Comparison of ENCODE assay signal across 9 cellular contexts in genomic region chr7:101094791-101095375, GRCh38. TPM values are rescaled to one million over a fixed set of nuclear protein-coding genes. Genes with fewer than 3 reads are reported as not detected.
DNase-seq lines count a peak whose midpoint lies in the region; ATAC-seq and TF ChIP-seq lines count a peak whose summit lies in the region.
"Had no signal": no experiment of that assay in that cellular context is flagged by ENCODE, and none has a peak within 500 bp of the region (broad histone marks: within the 10 kb centered on the region; RNA-seq: fewer than 3 reads in every experiment).

No MANE protein-coding gene starts in this region.

- H3K4me3 Mint-ChIP-seq in MCF 10A (ENCODE audit: unreplicated experiment) = no peak overlapping the region
- H3K4me3 Mint-ChIP-seq: dendritic cell treated with granulocyte-macrophage colony-stimulating factor and Interleukin-4, amounts not matched to agents 40 ng/mL and 50 ng/mL, for 4 days had no signal

- ATAC-seq in mucosa of descending colon = peak; percentile 80
- ATAC-seq in HG03571 (IDR thresholded peaks at IDR 0.05; ENCODE audit: unreplicated experiment) = no peak

- H3K9me3 Mint-ChIP-seq in MCF 10A (ENCODE audit: unreplicated experiment) = no peaks in the 10 kb centered on the region
- H3K9me3 Mint-ChIP-seq: dendritic cell treated with granulocyte-macrophage colony-stimulating factor and Interleukin-4, amounts not matched to agents 40 ng/mL and 50 ng/mL, for 4 days had no signal

- intact Hi-C loops in MCF 10A (cut with micrococcal nuclease) = loop anchor here (1.0 kb wide), 2 partner anchors 43 to 97 kb away; no protein-coding TSS in a partner anchor
- intact Hi-C loops in breast epithelium (cut with DNase I; ENCODE audit: low total_unique reads) = no loop called here
- intact Hi-C loops in mucosa of descending colon (cut with DNase I, micrococcal nuclease) = no loop called here

- no peaks in the 10 kb centered on the region for H3K27me3 ChIP-seq in breast epithelium
- no peaks in the 10 kb centered on the region for H3K27me3 ChIP-seq in Peyer's patch

- no peaks in the 10 kb centered on the region for H3K36me3 ChIP-seq in breast epithelium
- peaks cover 0 to 4% (median 0%) of the 10 kb centered on the region in 3 donors for H3K36me3 ChIP-seq in Peyer's patch
- H3K36me3 ChIP-seq in mucosa of descending colon (ENCODE audit: low read depth) = no peaks in the 10 kb centered on the region

- H3K36me3 Mint-ChIP-seq in MCF 10A (ENCODE audit: insufficient read depth, unreplicated experiment) = peaks cover 17% of the 10 kb centered on the region

- H3K4me1 Mint-ChIP-seq in MCF 10A (ENCODE audit: insufficient read depth, unreplicated experiment) = peaks cover 20% of the 10 kb centered on the region

- peak; percentile 74 for TF ChIP-seq CTCF in MCF 10A (IDR thresholded peaks at IDR 0.05; ENCODE audit: unreplicated experiment)
- peak in 1 of 3 donors; percentile 18 for TF ChIP-seq CTCF in breast epithelium (IDR thresholded peaks at IDR 0.05)
- TF ChIP-seq CTCF in Peyer's patch (IDR thresholded peaks at IDR 0.05) = peak in 5 of 6 experiments; percentile 13 to 55 (median 48)
- peak; percentile 29 for TF ChIP-seq CTCF in mucosa of descending colon (IDR thresholded peaks at IDR 0.05)

- H3K4me3 ChIP-seq in breast epithelium (no peak overlapping the region), Peyer's patch (no peak overlapping the region), mucosa of descending colon (no peak overlapping the region)

- H3K9me3 ChIP-seq in breast epithelium (no peaks in the 10 kb centered on the region), Peyer's patch (no peaks in the 10 kb centered on the region), mucosa of descending colon (no peaks in the 10 kb centered on the region)

- H3K27ac Mint-ChIP-seq in MCF 10A (ENCODE audit: low read depth, unreplicated experiment) = no peak overlapping the region
- H3K27ac Mint-ChIP-seq: dendritic cell treated with granulocyte-macrophage colony-stimulating factor and Interleukin-4, amounts not matched to agents 40 ng/mL and 50 ng/mL, for 4 days had no signal

- CTCF ChIA-PET in MCF 10A (lab: Yijun Ruan, JAX) = interaction anchor here (0.5 to 2.5 kb wide), 10 partner anchors 9 to 1083 kb away, joined by 3 to 7 read pairs (median 3); no protein-coding TSS in a partner anchor

- DNase-seq in MCF 10A (ENCODE audit: unreplicated experiment) = peak; percentile 77
- no peak for DNase-seq in breast epithelium (ENCODE audit: low spot score in 2 of 2)
- DNase-seq in Peyer's patch = peak in 2 of 3 donors; percentile 64 to 70
- peak; percentile 86 for DNase-seq in dermis blood vessel endothelial cell
- peak in 2 of 3 donors; percentile 58 to 72 for DNase-seq in mucosa of descending colon
- DNase-seq in GF-D8 (lab: John Stamatoyannopoulos, UW) = no peak
- no peak for DNase-seq in NCI-H345 (lab: John Stamatoyannopoulos, UW)

- TF ChIP-seq POLR2A in breast epithelium (IDR thresholded peaks at IDR 0.05) = no peak
- no peak for TF ChIP-seq POLR2A in Peyer's patch (IDR thresholded peaks at IDR 0.05)

- no peaks in the 10 kb centered on the region for H3K27me3 Mint-ChIP-seq in MCF 10A (ENCODE audit: insufficient read depth, unreplicated experiment)

- H3K27ac ChIP-seq in breast epithelium (no peak overlapping the region), Peyer's patch (no peak overlapping the region)

- BruUV-seq in MCF 10A (replicated peaks; lab: Mats Ljungman, UMichigan) = no TSS peak

- peaks cover 0 to 1% of the 10 kb centered on the region in 2 donors for H3K4me1 ChIP-seq in breast epithelium
- peaks cover 0 to 26% (median 0%) of the 10 kb centered on the region in 4 donors for H3K4me1 ChIP-seq in Peyer's patch
- H3K4me1 ChIP-seq in mucosa of descending colon (ENCODE audit: low read depth) = no peaks in the 10 kb centered on the region

- POLR2A ChIA-PET in MCF 10A (lab: Yijun Ruan, JAX) = interaction anchor here (0.8 to 3.3 kb wide), 3 partner anchors 10 to 556 kb away, joined by 4 to 23 read pairs (median 4); partner anchors contain the start of genes AGFG2 and TRIM56

RNA-seq across cellular contexts. Expression of gene TRIM56, which starts 9.6 kb away (rescaled TPM):
- total RNA-seq in MCF 10A (2022) (29.6 and 36.8 TPM in 2 replicates), breast epithelium (10 to 100 TPM; 14.1 to 21.6 (median 19.9) TPM), Peyer's patch (10 to 100 TPM; 19.4 to 43.7 (median 38.3) TPM), dermis blood vessel endothelial cell (19.6 and 28.0 TPM in 2 replicates), mucosa of descending colon (10 to 100 TPM; 47.9 to 55.3 (median 53.9) TPM)

RNA-seq across cellular contexts. Expression of gene SERPINE1, which starts 32.0 kb away (rescaled TPM):
- total RNA-seq in MCF 10A (2022) (56.7 and 80.6 TPM in 2 replicates), breast epithelium (10 to 100 TPM in 1 of 3 donors, 1 to 10 TPM in 2; 6.2 to 24.3 (median 7.4) TPM), Peyer's patch (1 to 10 TPM; 2.4 to 8.3 (median 3.3) TPM), dermis blood vessel endothelial cell (289 and 399 TPM in 2 replicates), mucosa of descending colon (1 to 10 TPM in 2 of 3 donors, under 1 TPM in 1; 0.55 to 2.9 (median 1.6) TPM)

RNA-seq across cellular contexts. Expression of gene AP1S1, which starts 59.4 kb away (rescaled TPM):
- total RNA-seq in MCF 10A (2022) (72.1 and 72.5 TPM in 2 replicates), breast epithelium (10 to 100 TPM; 29.6 to 55.7 (median 44.6) TPM), Peyer's patch (100 to 1,000 TPM in 2 of 4 donors, 10 to 100 TPM in 2; 53.6 to 136 (median 95.7) TPM), dermis blood vessel endothelial cell (115 and 144 TPM in 2 replicates), mucosa of descending colon (10 to 100 TPM; 32.3 to 83.6 (median 63.9) TPM)

Comparison
In these comparisons a context has a peak if more than half of its experiments do, and no peak if none do; other contexts are left out.
1. DNase-seq: peak in MCF 10A (single experiment), Peyer's patch (2 of 3), dermis blood vessel endothelial cell (single experiment) and mucosa of descending colon (2 of 3); none in breast epithelium (0 of 2), GF-D8 (single experiment) and NCI-H345 (single experiment).